ENCODE assay signal across 12 cellular contexts in the genomic region with DNA sequence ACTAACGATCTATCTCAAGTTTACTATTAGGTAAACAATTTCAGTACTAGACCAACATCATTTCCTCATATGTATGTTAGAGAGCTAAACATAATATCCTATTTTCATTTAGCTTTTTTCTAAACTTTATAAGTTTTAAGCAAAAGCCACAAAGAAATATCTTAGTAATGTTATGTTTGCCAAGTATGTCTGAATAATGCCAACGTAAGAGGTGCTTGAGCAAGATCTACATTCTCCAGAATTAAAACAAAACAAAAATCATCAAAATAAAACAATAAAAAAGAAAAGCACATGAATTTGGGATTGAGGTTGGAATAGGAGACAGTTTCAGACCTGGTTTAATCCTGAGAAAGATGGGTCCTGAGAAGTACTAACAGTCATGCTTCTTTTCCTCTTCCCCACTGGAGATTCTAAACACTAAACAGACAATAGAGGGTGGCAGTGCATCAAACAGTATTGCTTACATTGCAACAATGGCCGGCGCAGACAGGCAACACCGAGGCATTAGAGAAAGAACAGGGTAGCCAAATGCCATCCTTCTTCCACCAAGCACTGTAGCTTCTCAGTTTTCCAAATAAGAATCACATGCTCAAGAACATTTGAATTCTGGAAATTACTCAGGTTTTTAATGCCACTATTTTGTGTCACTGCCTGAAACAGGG. TPM values are rescaled to one million over a fixed set of nuclear protein-coding genes. Genes with fewer than 3 reads are reported as not detected.
DNase-seq lines count a peak whose midpoint lies in the region; ATAC-seq, FAIRE-seq and TF ChIP-seq lines count a peak whose summit lies in the region.
"Had no signal": no experiment of that assay in that cellular context is flagged by ENCODE, and none has a peak within 500 bp of the region (broad histone marks: within the 10 kb centered on the region; RNA-seq: fewer than 3 reads in every experiment).

No MANE protein-coding gene starts in this region.

- no peak overlapping the region for H3K4me3 ChIP-seq in endothelial cell of umbilical vein (replicated peaks in 1 of 3; ENCODE audit: insufficient read depth in 1 of 3, low read depth in 1 of 3, low read length in 3 of 3)
- no peak overlapping the region for H3K4me3 ChIP-seq in mesodermal cell (ENCODE audit: extremely low read depth, insufficient read depth, low read length, poor library complexity, severe bottlenecking)
- no peak overlapping the region for H3K4me3 ChIP-seq in upper lobe of right lung
- H3K4me3 ChIP-seq in lower leg skin (ENCODE audit: low read depth, poor library complexity, severe bottlenecking) = no peak overlapping the region
- H3K4me3 ChIP-seq: skin epidermis had no signal

- H3K4me2 ChIP-seq in endothelial cell of umbilical vein (ENCODE audit: insufficient read depth, low read length) = peak overlapping the region; percentile 13

- 91 to 100% methylated on average over 1 to 3 of the region's 5 CpGs for whole genome bisulfite sequencing in mesodermal cell (ENCODE audit: insufficient coverage in 2 of 2), 2 experiments
- whole genome bisulfite sequencing in lower leg skin, 2 donors = 33 to 40% methylated on average over 5 of the region's 5 CpGs

- CTCF ChIA-PET in endothelial cell of umbilical vein (lab: Charles Lee) = interaction anchor here (0.6 to 3.6 kb wide), 6 partner anchors 11 to 76 kb away, joined by 3 to 21 read pairs (median 4); partner anchors contain the start of gene CSNK1A1

- FAIRE-seq in endothelial cell of umbilical vein (lab: Jason Lieb, UNC) = no peak

- intact Hi-C loops in Right ventricle myocardium inferior (cut with DNase I) (loop anchor here (5.0 kb wide), 1 partner anchor 35 kb away; the partner anchor contains the start of gene CSNK1A1), cardiac septum (cut with DNase I) (no loop called here), endothelial cell of umbilical vein (cut with micrococcal nuclease) (no loop called here), upper lobe of right lung (cut with DNase I) (no loop called here), lower leg skin (cut with DNase I; ENCODE audit: low total_unique reads) (no loop called here)

- H4K20me1 ChIP-seq in endothelial cell of umbilical vein (replicated peaks; ENCODE audit: control insufficient read depth, extremely low read depth, insufficient read depth, low read length) = peaks cover 15% of the 10 kb centered on the region

- DNase-seq in Right ventricle myocardium inferior (ENCODE audit: missing footprints) (peak; percentile 32), cardiac septum (ENCODE audit: low spot score) (no peak), endothelial cell of umbilical vein (ENCODE audit: low read depth, low spot score) (peak; percentile 22), upper lobe of right lung (no peak), lower leg skin (ENCODE audit: low spot score in 2 of 2) (no peak)
- DNase-seq in activated CD4-positive, CD25-positive, alpha-beta regulatory T cell treated with anti-CD3 and anti-CD28 coated beads, Interleukin-2, amount 50 U/mL, for 72 hours = no peak
- DNase-seq: activated T-cell treated with anti-CD3 and anti-CD28 coated beads, Interleukin-2, amount 50 U/mL, for 1 hour; SHP77 had no signal

- H3K27ac ChIP-seq in endothelial cell of umbilical vein (ENCODE audit: insufficient read depth, low read depth, low read length) (no peak overlapping the region), mesodermal cell (ENCODE audit: low read depth, low read length, severe bottlenecking) (peak overlapping the region; percentile 23), upper lobe of right lung (no peak overlapping the region)
- H3K27ac ChIP-seq: C4-2B had no signal

- H3K9me3 ChIP-seq in endothelial cell of umbilical vein (replicated peaks; ENCODE audit: control insufficient read depth, insufficient read depth, low read length) (no peaks in the 10 kb centered on the region), mesodermal cell (ENCODE audit: control insufficient read depth, low read length) (no peaks in the 10 kb centered on the region), upper lobe of right lung (no peaks in the 10 kb centered on the region)

- TF ChIP-seq POLR2A in endothelial cell of umbilical vein (IDR thresholded peaks at IDR 0.05; ENCODE audit: low read depth, low read length) (peak; percentile 12), lower leg skin (IDR thresholded peaks at IDR 0.05) (no peak)

- POLR2A ChIA-PET in endothelial cell of umbilical vein (lab: Charles Lee) = no interaction called here

- H3K27me3 ChIP-seq in endothelial cell of umbilical vein (ENCODE audit: control insufficient read depth in 2 of 2, insufficient read depth in 2 of 2, low read length in 2 of 2) = no peaks in the 10 kb centered on the region
- H3K27me3 ChIP-seq in upper lobe of right lung = no peaks in the 10 kb centered on the region

- peaks cover 6 to 18% of the 10 kb centered on the region in 2 experiments for H3K36me3 ChIP-seq in endothelial cell of umbilical vein (ENCODE audit: control insufficient read depth in 2 of 2, extremely low read depth in 1 of 2, insufficient read depth in 2 of 2, low read length in 2 of 2)
- H3K36me3 ChIP-seq in mesodermal cell (ENCODE audit: control insufficient read depth, insufficient read depth, low read length) = peaks cover 66% of the 10 kb centered on the region
- H3K36me3 ChIP-seq in upper lobe of right lung = peaks cover 47% of the 10 kb centered on the region

- H3K4me1 ChIP-seq in endothelial cell of umbilical vein (ENCODE audit: control insufficient read depth, extremely low read depth, insufficient read depth, low read length) (peaks cover 28% of the 10 kb centered on the region), mesodermal cell (ENCODE audit: control insufficient read depth, insufficient read depth, low read length, poor library complexity, severe bottlenecking) (peaks cover 24% of the 10 kb centered on the region), upper lobe of right lung (peaks cover 47% of the 10 kb centered on the region)

- peaks cover 96% of the 10 kb centered on the region for H3K79me2 ChIP-seq in endothelial cell of umbilical vein (ENCODE audit: control insufficient read depth, insufficient read depth, low read length)

- peak; percentile 49 for ATAC-seq in Right ventricle myocardium inferior
- peak; percentile 41 for ATAC-seq in upper lobe of right lung
- ATAC-seq in HG03045 (IDR thresholded peaks at IDR 0.05; ENCODE audit: unreplicated experiment) = no peak

- no peaks in the 10 kb centered on the region for H3K9me1 ChIP-seq in endothelial cell of umbilical vein (replicated peaks; ENCODE audit: control insufficient read depth, extremely low read depth, insufficient read depth, low read length)

- no peak overlapping the region for H2AFZ ChIP-seq in endothelial cell of umbilical vein (ENCODE audit: low read depth, low read length)

- no TSS peak for BruUV-seq in endothelial cell of umbilical vein (replicated peaks; lab: Mats Ljungman, UMichigan)

- no peak overlapping the region for H3K9ac ChIP-seq in endothelial cell of umbilical vein (replicated peaks; ENCODE audit: extremely low read depth, insufficient read depth, low read length)

- no peak for TF ChIP-seq CTCF in endothelial cell of umbilical vein (IDR thresholded peaks at IDR 0.05; ENCODE audit: extremely low read depth in 1 of 2, insufficient read depth in 1 of 2, low read depth in 1 of 2, low read length in 2 of 2)
- no peak for TF ChIP-seq CTCF in upper lobe of right lung (IDR thresholded peaks at IDR 0.05)
- no peak for TF ChIP-seq CTCF in lower leg skin (IDR thresholded peaks at IDR 0.05)

- dilution Hi-C loops in endothelial cell of umbilical vein (cut with MboI; ENCODE audit: extremely low pct_ligation_motif_present, low sequenced_read_pairs) = no loop called here

TF ChIP-seq in endothelial cell of umbilical vein, 7 proteins besides CTCF, POLR2A, EP300 and RAD21:
- no peak for TF ChIP-seq MYC (IDR thresholded peaks at IDR 0.05; ENCODE audit: low read depth, low read length)
- TF ChIP-seq JUN (IDR thresholded peaks at IDR 0.05; ENCODE audit: borderline replicate concordance, insufficient read depth, insufficient read length, low read depth) = no peak
- TF ChIP-seq GATA2 (IDR thresholded peaks at IDR 0.05; ENCODE audit: insufficient read depth, insufficient read length, low read depth, low read length) = no peak
- TF ChIP-seq EZH2 (IDR thresholded peaks at IDR 0.05; ENCODE audit: borderline replicate concordance, low read depth, low read length, severe bottlenecking) = no peak
- no peak for TF ChIP-seq FOS (IDR thresholded peaks at IDR 0.05; ENCODE audit: borderline replicate concordance, insufficient read depth, low read length)
- TF ChIP-seq MAX (IDR thresholded peaks at IDR 0.05; ENCODE audit: insufficient read depth, insufficient read length) = no peak
- no peak for TF ChIP-seq POLR2AphosphoS5 (IDR thresholded peaks at IDR 0.05; ENCODE audit: insufficient read depth, low read depth, low read length)
TF ChIP-seq in endothelial cell of umbilical vein: peak in this region for 0.

RNA-seq across cellular contexts. Expression of gene CSNK1A1, which starts 33.6 kb away (rescaled TPM):
- total RNA-seq in Right ventricle myocardium inferior = 202 TPM
- 206 TPM for total RNA-seq in cardiac septum
- total RNA-seq in endothelial cell of umbilical vein = 253 and 259 TPM in 2 replicates
- 69.7 and 74.1 TPM in 2 replicates for polyA plus RNA-seq in endothelial cell of umbilical vein
- 94.2 and 105 TPM in 2 replicates for polyA plus RNA-seq in endothelial cell of umbilical vein (2011; cell fraction: cytosol; rRNA removed)
- polyA plus RNA-seq in endothelial cell of umbilical vein (2011; cell fraction: nucleus; rRNA removed) = 104 and 117 TPM in 2 replicates
- polyA plus RNA-seq in endothelial cell of umbilical vein (2012) = 128 and 160 TPM in 2 replicates
- 242 and 250 TPM in 2 replicates for polyA minus RNA-seq in endothelial cell of umbilical vein
- polyA minus RNA-seq in endothelial cell of umbilical vein (2011; cell fraction: cytosol; rRNA and poly(A)+ RNA removed) = 114 TPM
- polyA minus RNA-seq in endothelial cell of umbilical vein (2011; cell fraction: nucleus; rRNA and poly(A)+ RNA removed) = 153 and 171 TPM in 2 replicates
- 269 TPM for polyA plus RNA-seq in mesodermal cell (2013, experiment 1 of 2)
- polyA plus RNA-seq in mesodermal cell (2013, experiment 2 of 2) = 300 TPM
- total RNA-seq in upper lobe of right lung = 191 TPM
- total RNA-seq in lower leg skin = 100 to 1,000 TPM; 270 to 297 (median 282) TPM

Comparison
In these comparisons a context has a peak if more than half of its experiments do, and no peak if none do; other contexts are left out.
1. DNase-seq: peak in Right ventricle myocardium inferior (single experiment) and endothelial cell of umbilical vein (single experiment); none in cardiac septum (single experiment), upper lobe of right lung (single experiment), lower leg skin (0 of 2) and activated CD4-positive, CD25-positive, alpha-beta regulatory T cell treated with anti-CD3 and anti-CD28 coated beads, Interleukin-2, amount 50 U/mL, for 72 hours (single experiment).